ENCODE assay signal across 18 cellular contexts in the genomic region with DNA sequence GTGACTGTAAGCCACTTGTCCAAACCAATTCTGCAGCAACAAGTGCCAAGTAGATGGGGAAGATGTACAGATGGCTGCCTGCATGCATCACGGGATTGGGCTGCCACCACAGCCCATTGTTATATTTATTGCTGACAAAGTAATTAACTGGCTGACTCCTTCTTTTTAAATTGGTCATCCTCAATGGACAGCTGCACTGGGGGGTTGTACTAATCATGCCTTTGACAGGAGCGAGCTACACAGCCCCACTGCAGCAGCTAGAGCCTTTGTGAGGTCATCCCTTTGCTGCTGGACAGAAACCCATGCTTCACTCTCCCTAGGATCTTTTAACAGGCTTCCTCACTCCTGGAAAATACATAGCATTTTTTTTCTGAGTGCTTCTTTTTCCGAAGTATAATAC.
DNase-seq lines count a peak whose midpoint lies in the region; ATAC-seq and TF ChIP-seq lines count a peak whose summit lies in the region.
"Had no signal": no experiment of that assay in that cellular context is flagged by ENCODE, and none has a peak within 500 bp of the region (broad histone marks: within the 10 kb centered on the region; RNA-seq: fewer than 3 reads in every experiment).

No MANE protein-coding gene starts in this region.

- H3K9me3 ChIP-seq in WERI-Rb-1 (ENCODE audit: severe bottlenecking) (no peaks in the 10 kb centered on the region), mammary epithelial cell (replicated peaks; ENCODE audit: insufficient read depth, low read length) (no peaks in the 10 kb centered on the region)
- H3K9me3 ChIP-seq: BLaER1, HAP-1, Peyer's patch had no signal

- 56% methylated on average over 3 of the region's 3 CpGs for WGBS in mammary epithelial cell (ENCODE audit: low coverage, missing lambda C conversion rate)

- no peaks in the 10 kb centered on the region for H3K4me1 ChIP-seq in mammary epithelial cell (ENCODE audit: insufficient read depth, low read length)
- H3K4me1 ChIP-seq: BLaER1, HAP-1, Peyer's patch had no signal

- H3K4me3 ChIP-seq in WERI-Rb-1 (ENCODE audit: low read depth, low read length) (no peak overlapping the region), mammary epithelial cell (replicated peaks in 1 of 3; ENCODE audit: insufficient read depth in 1 of 3, low read depth in 2 of 3, low read length in 3 of 3) (no peak overlapping the region)
- H3K4me3 ChIP-seq: BLaER1, HAP-1, Peyer's patch had no signal

- H3K27ac Mint-ChIP-seq in neural crest cell (ENCODE audit: unreplicated experiment): peak overlapping the region; percentile 19
- H3K27ac Mint-ChIP-seq: CD8-positive, alpha-beta memory T cell had no signal

- no peak overlapping the region for H3K9ac ChIP-seq in mammary epithelial cell (ENCODE audit: insufficient read depth, low read length)
- H3K9ac ChIP-seq: BLaER1 had no signal

- no peak for TF ChIP-seq CTCF in WERI-Rb-1 (IDR thresholded peaks at IDR 0.05; ENCODE audit: low read depth, low read length)
- TF ChIP-seq CTCF in neural crest cell (conservative IDR thresholded peaks at IDR 0.05): no peak
- no peak for TF ChIP-seq CTCF in mammary epithelial cell (conservative IDR thresholded peaks at IDR 0.05 in 1 of 2, IDR thresholded peaks at IDR 0.05 in 1 of 2; ENCODE audit: extremely low read depth in 1 of 2, insufficient read depth in 1 of 2, low read depth in 1 of 2, low read length in 2 of 2)

- no TSS peak for BruUV-seq in mammary epithelial cell (replicated peaks; lab: Mats Ljungman, UMichigan)

- no peak for ATAC-seq in GM21390 (IDR thresholded peaks at IDR 0.05; ENCODE audit: unreplicated experiment)

- no peaks in the 10 kb centered on the region for H3K36me3 Mint-ChIP-seq in neural crest cell (ENCODE audit: low read depth)
- H3K36me3 Mint-ChIP-seq: CD8-positive, alpha-beta memory T cell had no signal

- peaks cover 19% of the 10 kb centered on the region for H3K4me1 Mint-ChIP-seq in neural crest cell
- H3K4me1 Mint-ChIP-seq: CD8-positive, alpha-beta memory T cell had no signal

- H3K27ac ChIP-seq in WERI-Rb-1 (peak overlapping the region; percentile 36), mammary epithelial cell (ENCODE audit: insufficient read depth, low read depth, low read length) (no peak overlapping the region)
- H3K27ac ChIP-seq: 22Rv1, BLaER1, Peyer's patch had no signal

- dilution Hi-C loops in mammary epithelial cell (cut with HindIII; ENCODE audit: low sequenced_read_pairs): no loop called here

- H3K4me3 Mint-ChIP-seq in neural crest cell: no peak overlapping the region
- H3K4me3 Mint-ChIP-seq: CD8-positive, alpha-beta memory T cell had no signal

- H3K9me3 Mint-ChIP-seq in neural crest cell: no peaks in the 10 kb centered on the region
- H3K9me3 Mint-ChIP-seq: CD8-positive, alpha-beta memory T cell had no signal

- H3K36me3 ChIP-seq in WERI-Rb-1 (no peaks in the 10 kb centered on the region), mammary epithelial cell (ENCODE audit: insufficient read depth, low read length) (no peaks in the 10 kb centered on the region)
- H3K36me3 ChIP-seq: BLaER1, HAP-1, Peyer's patch had no signal

- no peaks in the 10 kb centered on the region for H3K27me3 Mint-ChIP-seq in neural crest cell (ENCODE audit: low read depth)
- H3K27me3 Mint-ChIP-seq: CD8-positive, alpha-beta memory T cell had no signal

- H4K20me1 ChIP-seq in mammary epithelial cell (ENCODE audit: insufficient read depth, low read length): no peaks in the 10 kb centered on the region
- H4K20me1 ChIP-seq: BLaER1 had no signal

- H3K4me2 ChIP-seq in mammary epithelial cell (ENCODE audit: insufficient read depth, low read depth, low read length): no peak overlapping the region
- H3K4me2 ChIP-seq: BLaER1 had no signal

- H3K79me2 ChIP-seq in mammary epithelial cell (ENCODE audit: insufficient read depth, low read length): no peaks in the 10 kb centered on the region

- no peak overlapping the region for H2AFZ ChIP-seq in mammary epithelial cell (ENCODE audit: low read depth, low read length)

- in situ Hi-C loops in mammary epithelial cell (cut with MboI; ENCODE audit: low sequenced_read_pairs in 2 of 2): no loop called here

- CTCF ChIA-PET in mammary epithelial cell (lab: Charles Lee; ENCODE audit: low non-redundant PET): interaction anchor here (0.6 kb wide), 1 partner anchor 35 kb away, joined by 7 read pairs; no protein-coding TSS in a partner anchor

- intact Hi-C loops in mammary epithelial cell (cut with micrococcal nuclease): no loop called here

- H3K27me3 ChIP-seq in WERI-Rb-1 (ENCODE audit: insufficient read depth, low read depth, severe bottlenecking) (no peaks in the 10 kb centered on the region), mammary epithelial cell (ENCODE audit: insufficient read depth, low read length) (no peaks in the 10 kb centered on the region)
- H3K27me3 ChIP-seq: BLaER1, Peyer's patch had no signal

- DNase-seq in NCI-H1092 treated with DMSO at 0.1 percent for 48 hours (lab: John Stamatoyannopoulos, UW) (peak; percentile 12), NCI-H1092 (lab: John Stamatoyannopoulos, UW) (no peak), NCI-H748 (lab: John Stamatoyannopoulos, UW; ENCODE audit: unreplicated experiment) (peak; percentile 92), WERI-Rb-1 (peak; percentile 84), neural crest cell (ENCODE audit: low read depth, low spot score) (no peak), mammary epithelial cell (no peak), HuH-7.5 (ENCODE audit: low spot score) (no peak)
- DNase-seq: CD8-positive, alpha-beta memory T cell; IMR-90; Kasumi-1; NCI-H187; NCI-H2171 treated with DMSO at 0.1 percent for 48 hours; Peyer's patch; SHP77 had no signal

Comparison
In these comparisons a context has a peak if more than half of its experiments do, and no peak if none do; other contexts are left out.
1. DNase-seq: peak in NCI-H1092 treated with DMSO at 0.1 percent for 48 hours (single experiment), NCI-H748 (single experiment) and WERI-Rb-1 (single experiment); none in NCI-H1092 (single experiment), neural crest cell (single experiment), mammary epithelial cell (single experiment) and HuH-7.5 (single experiment).